In the genomic region with DNA sequence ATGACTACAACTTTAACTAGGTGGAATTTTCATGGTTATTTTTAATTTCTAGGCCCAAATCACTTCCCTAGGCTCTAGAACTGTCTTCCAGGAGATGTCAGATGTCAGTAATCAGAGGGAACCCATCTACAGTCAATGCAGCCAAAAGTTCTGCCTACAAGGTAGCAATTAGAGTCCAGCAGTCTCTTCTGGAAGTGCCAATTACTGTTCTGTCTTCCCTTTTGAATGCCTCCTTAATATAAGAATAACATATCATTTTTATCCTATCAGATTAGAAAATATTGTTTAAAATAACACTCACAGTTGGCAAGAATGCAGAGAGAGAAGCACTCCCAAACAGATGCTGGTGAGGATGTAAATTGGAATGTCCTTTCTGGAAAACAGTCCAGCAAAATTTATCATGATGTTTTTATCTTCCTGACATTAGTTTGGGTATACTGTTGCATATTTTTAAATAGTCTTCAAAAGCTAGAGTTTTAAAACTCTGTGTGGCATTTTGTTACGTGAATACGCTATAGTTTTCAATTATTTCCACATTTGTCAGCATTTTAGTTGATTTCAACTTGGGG, we compare ENCODE assay signal across 15 cellular contexts.
DNase-seq lines count a peak whose midpoint lies in the region; ATAC-seq and TF ChIP-seq lines count a peak whose summit lies in the region.
"Had no signal": no experiment of that assay in that cellular context is flagged by ENCODE, and none has a peak within 500 bp of the region (broad histone marks: within the 10 kb centered on the region; RNA-seq: fewer than 3 reads in every experiment).

No MANE protein-coding gene starts in this region.

- peak; percentile 39 for DNase-seq in NCI-H2227 treated with DMSO at 0.1 percent for 48 hours (lab: John Stamatoyannopoulos, UW)
- DNase-seq in NCI-H2227 (lab: John Stamatoyannopoulos, UW; ENCODE audit: unreplicated experiment): no peak
- DNase-seq in hepatic stellate cell (ENCODE audit: low spot score): peak; percentile 10
- DNase-seq in GM10248 (ENCODE audit: extremely low spot score): no peak
- DNase-seq: CD4-positive, alpha-beta memory T cell; EL; H9; Kasumi-1; NCI-H1436 treated with DMSO at 0.1 percent for 48 hours; NCI-H2029 had no signal

- TF ChIP-seq CTCF in GM10248 (IDR thresholded peaks at IDR 0.05; ENCODE audit: control extremely low read depth, extremely low read depth, low read depth, missing control alignments): no peak

- POLR2A ChIA-PET in GM10248 (lab: Yijun Ruan, JAX): no interaction called here

- peak; percentile 81 for ATAC-seq in SK-N-SH treated with all-trans-retinoic acid at 6 μM for 48 hours
- no peak for ATAC-seq in GM21737 (IDR thresholded peaks at IDR 0.05; ENCODE audit: unreplicated experiment)
- ATAC-seq in GM19035 (IDR thresholded peaks at IDR 0.05; ENCODE audit: unreplicated experiment): no peak
- no peak for ATAC-seq in GM19328 (IDR thresholded peaks at IDR 0.05; ENCODE audit: unreplicated experiment)
- ATAC-seq: Right ventricle myocardium inferior had no signal

- CTCF ChIA-PET in GM10248 (lab: Yijun Ruan, JAX): no interaction called here

TF ChIP-seq in SK-N-SH treated with all-trans-retinoic acid at 6 μM for 48 hours, 23 proteins besides CTCF, POLR2A, EP300 and RAD21:
- no peak for TF ChIP-seq ZFP3 (CRISPR knock-in tag; IDR thresholded peaks at IDR 0.05)
- TF ChIP-seq, protein P1, sequence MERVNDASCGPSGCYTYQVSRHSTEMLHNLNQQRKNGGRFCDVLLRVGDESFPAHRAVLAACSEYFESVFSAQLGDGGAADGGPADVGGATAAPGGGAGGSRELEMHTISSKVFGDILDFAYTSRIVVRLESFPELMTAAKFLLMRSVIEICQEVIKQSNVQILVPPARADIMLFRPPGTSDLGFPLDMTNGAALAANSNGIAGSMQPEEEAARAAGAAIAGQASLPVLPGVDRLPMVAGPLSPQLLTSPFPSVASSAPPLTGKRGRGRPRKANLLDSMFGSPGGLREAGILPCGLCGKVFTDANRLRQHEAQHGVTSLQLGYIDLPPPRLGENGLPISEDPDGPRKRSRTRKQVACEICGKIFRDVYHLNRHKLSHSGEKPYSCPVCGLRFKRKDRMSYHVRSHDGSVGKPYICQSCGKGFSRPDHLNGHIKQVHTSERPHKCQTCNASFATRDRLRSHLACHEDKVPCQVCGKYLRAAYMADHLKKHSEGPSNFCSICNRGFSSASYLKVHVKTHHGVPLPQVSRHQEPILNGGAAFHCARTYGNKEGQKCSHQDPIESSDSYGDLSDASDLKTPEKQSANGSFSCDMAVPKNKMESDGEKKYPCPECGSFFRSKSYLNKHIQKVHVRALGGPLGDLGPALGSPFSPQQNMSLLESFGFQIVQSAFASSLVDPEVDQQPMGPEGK (CRISPR knock-in tag; IDR thresholded peaks at IDR 0.05; ENCODE audit: borderline replicate concordance): no peak
- TF ChIP-seq ZNF565 (CRISPR knock-in tag; conservative IDR thresholded peaks at IDR 0.05; ENCODE audit: low read depth): no peak
- TF ChIP-seq ISL1 (CRISPR knock-in tag; IDR thresholded peaks at IDR 0.05): peak; percentile 47; the same call in 1 of the 2 replicates

Comparison
In these comparisons a context has a peak if more than half of its experiments do, and no peak if none do; other contexts are left out.
1. DNase-seq: peak in NCI-H2227 treated with DMSO at 0.1 percent for 48 hours (single experiment) and hepatic stellate cell (single experiment); none in NCI-H2227 (single experiment) and GM10248 (single experiment).